In the genomic region with DNA sequence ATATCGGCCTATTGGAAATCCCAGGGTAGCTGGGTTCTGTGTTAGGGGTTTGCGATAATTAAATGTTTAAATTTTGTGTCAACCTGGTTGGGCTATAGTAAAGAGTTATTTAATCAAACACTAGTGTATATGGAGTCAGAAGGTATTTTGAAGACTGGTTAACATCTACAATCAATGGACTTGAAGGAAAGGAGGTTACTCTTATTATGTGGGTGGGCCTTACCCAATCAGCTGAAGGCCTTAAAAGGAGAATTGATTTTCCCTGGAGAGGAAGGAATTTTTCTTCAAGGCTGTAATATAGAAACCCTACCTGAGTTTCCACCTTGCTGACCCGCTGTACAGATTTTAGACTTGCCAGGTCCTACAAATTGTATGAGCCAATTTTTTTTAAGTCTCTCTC, we compare ENCODE assay signal across 7 cellular contexts.
"Had no signal": no experiment of that assay in that cellular context is flagged by ENCODE, and none has a peak within 500 bp of the region (broad histone marks: within the 10 kb centered on the region; RNA-seq: fewer than 3 reads in every experiment).

No MANE protein-coding gene starts in this region.

- DNase-seq: IMR-90, KBM-7, KG1 had no signal

- H3K27ac ChIP-seq: HL-60, KMS-11 had no signal

- H3K4me2 ChIP-seq: KMS-11 had no signal

- FAIRE-seq: HepG2, HTR-8/SVneo had no signal

- ATAC-seq: HepG2 had no signal

- H3K9ac ChIP-seq: KMS-11 had no signal
